In genomic region chr4:41885456-41885855, GRCh38 we compare ENCODE assay signal across 5 cellular contexts.
"Had no signal": no experiment of that assay in that cellular context is flagged by ENCODE, and none has a peak within 500 bp of the region (broad histone marks: within the 10 kb centered on the region; RNA-seq: fewer than 3 reads in every experiment).

No MANE protein-coding gene starts in this region.

- H2AFZ ChIP-seq: GM23338 had no signal

- DNase-seq: H9, HCEC 1CT, IMR-90 had no signal

- H3K4me2 ChIP-seq: GM23338 had no signal

- H3K4me3 ChIP-seq: GM23338, K562 had no signal
